Comparison of ENCODE assay signal across 16 cellular contexts in genomic region chr10:80539421-80539999, GRCh38. TPM values are rescaled to one million over a fixed set of nuclear protein-coding genes. Genes with fewer than 3 reads are reported as not detected.
DNase-seq lines count a peak whose midpoint lies in the region; ATAC-seq and TF ChIP-seq lines count a peak whose summit lies in the region.
"Had no signal": no experiment of that assay in that cellular context is flagged by ENCODE, and none has a peak within 500 bp of the region (broad histone marks: within the 10 kb centered on the region; RNA-seq: fewer than 3 reads in every experiment).

No MANE protein-coding gene starts in this region.

- H3K9ac ChIP-seq in endodermal cell (ENCODE audit: extremely low read depth, low read length, poor library complexity, severe bottlenecking): no peak overlapping the region
- H3K9ac ChIP-seq: parathyroid adenoma had no signal

- in situ Hi-C loops in transverse colon (cut with MboI; ENCODE audit: low pct_ligation_motif_present in 1 of 4, low pct_unique_long_range_greater_than_20kb in 1 of 4, low sequenced_read_pairs in 3 of 4): no loop called here

- H3K27ac Mint-ChIP-seq in endodermal cell: no peak overlapping the region

- WGBS in heart right ventricle, 2 donors: 75 to 84% methylated on average over 7 of the region's 7 CpGs
- 89% methylated on average over 3 to 7 of the region's 7 CpGs for WGBS in endodermal cell (ENCODE audit: insufficient coverage in 1 of 2, insufficient read length in 1 of 2), 2 experiments
- WGBS in transverse colon (ENCODE audit: low coverage in 1 of 2), 2 donors: 53% methylated on average over 7 of the region's 7 CpGs; no CpG with 5 or more reads in 1 of the 2 donors

- H3K4me3 Mint-ChIP-seq in endodermal cell: no peak overlapping the region

- H3K27me3 ChIP-seq in heart right ventricle (no peaks in the 10 kb centered on the region), endodermal cell (ENCODE audit: control insufficient read depth, insufficient read depth, low read length, poor library complexity, severe bottlenecking) (no peaks in the 10 kb centered on the region), transverse colon (no peaks in the 10 kb centered on the region)

- peak overlapping the region in 6 of 10 donors; percentile 76 to 86 (median 84) for H3K27ac ChIP-seq in heart right ventricle
- H3K27ac ChIP-seq in endodermal cell (ENCODE audit: low read depth, low read length): no peak overlapping the region
- no peak overlapping the region for H3K27ac ChIP-seq in transverse colon
- H3K27ac ChIP-seq: parathyroid adenoma had no signal

- peaks cover 3% of the 10 kb centered on the region for H3K36me3 Mint-ChIP-seq in endodermal cell (ENCODE audit: low read depth)

- H3K27me3 Mint-ChIP-seq in endodermal cell (ENCODE audit: insufficient read depth): peaks cover 12% of the 10 kb centered on the region

- TF ChIP-seq POLR2A in transverse colon (IDR thresholded peaks at IDR 0.05): no peak

- peaks cover 19% of the 10 kb centered on the region for H3K4me1 Mint-ChIP-seq in endodermal cell

- no peak for ATAC-seq in heart right ventricle
- no peak for ATAC-seq in Right ventricle myocardium superior (ENCODE audit: poor library complexity)
- ATAC-seq in HG03432 (IDR thresholded peaks at IDR 0.05; ENCODE audit: unreplicated experiment): peak; percentile 29
- no peak for ATAC-seq in HG03095 (IDR thresholded peaks at IDR 0.05; ENCODE audit: unreplicated experiment)
- no peak for ATAC-seq in HG02870 (IDR thresholded peaks at IDR 0.05; ENCODE audit: unreplicated experiment)

- H3K4me3 ChIP-seq in heart right ventricle (no peak overlapping the region), endodermal cell (ENCODE audit: low read length) (no peak overlapping the region), transverse colon (no peak overlapping the region)

- TF ChIP-seq CTCF in heart right ventricle (IDR thresholded peaks at IDR 0.05) (no peak), endodermal cell (conservative IDR thresholded peaks at IDR 0.05) (no peak), transverse colon (IDR thresholded peaks at IDR 0.05) (no peak)

- H3K9me3 ChIP-seq in heart right ventricle (no peaks in the 10 kb centered on the region), endodermal cell (ENCODE audit: control insufficient read depth, low read length) (no peaks in the 10 kb centered on the region), transverse colon (no peaks in the 10 kb centered on the region)

- intact Hi-C loops in heart right ventricle (cut with DNase I): loop anchor here in 1 of 10 donors (5.0 kb wide), 1 partner anchor 43 kb away; no protein-coding TSS in a partner anchor
- intact Hi-C loops in Right ventricle myocardium superior (cut with DNase I): no loop called here
- intact Hi-C loops in transverse colon (cut with DNase I; ENCODE audit: low total_unique reads): no loop called here

- TF ChIP-seq EP300 in transverse colon (IDR thresholded peaks at IDR 0.05; ENCODE audit: low read depth): no peak

- peaks cover 0 to 55% (median 28%) of the 10 kb centered on the region in 9 donors for H3K4me1 ChIP-seq in heart right ventricle
- peaks cover 14% of the 10 kb centered on the region for H3K4me1 ChIP-seq in endodermal cell (ENCODE audit: control insufficient read depth, insufficient read depth, low read length)
- H3K4me1 ChIP-seq in transverse colon: peaks cover 0 to 7% (median 3%) of the 10 kb centered on the region in 4 donors
- H3K4me1 ChIP-seq: parathyroid adenoma had no signal

- DNase-seq in heart right ventricle: no peak
- DNase-seq in Right ventricle myocardium superior: no peak
- DNase-seq in endodermal cell: peak; percentile 27
- peak; percentile 8 for DNase-seq in transverse colon
- no peak for DNase-seq in NK-92 (lab: John Stamatoyannopoulos, UW; ENCODE audit: unreplicated experiment)
- DNase-seq: activated CD4-positive, alpha-beta T cell treated with anti-CD3 and anti-CD28 coated beads for 48 hours; DMS153; foreskin melanocyte; midbrain; MM.1S; stimulated activated CD4-positive, alpha-beta T cell treated with anti-CD3 and anti-CD28 coated beads, Interleukin-15, amount 100 ng/mL, for 24 hours had no signal

- H3K36me3 ChIP-seq in heart right ventricle: no peaks in the 10 kb centered on the region
- no peaks in the 10 kb centered on the region for H3K36me3 ChIP-seq in endodermal cell (ENCODE audit: control insufficient read depth, insufficient read depth, low read length)
- no peaks in the 10 kb centered on the region for H3K36me3 ChIP-seq in transverse colon

- H3K9me3 Mint-ChIP-seq in endodermal cell: peaks cover 13% of the 10 kb centered on the region

RNA-seq across cellular contexts. Expression of gene SH2D4B, which starts 1.8 kb away (rescaled TPM):
- not detected for total RNA-seq in heart right ventricle
- polyA plus RNA-seq in heart right ventricle: not detected
- not detected for total RNA-seq in Right ventricle myocardium superior
- under 1 TPM in 1 of 2 donors, not detected in 1; 0.13 TPM for total RNA-seq in endodermal cell
- polyA plus RNA-seq in endodermal cell (2013, experiment 1 of 2): not detected
- polyA plus RNA-seq in endodermal cell (2013, experiment 2 of 2): 0.33 TPM
- total RNA-seq in transverse colon: under 1 TPM in 1 of 4 donors, not detected in 3; 0.32 TPM
- total RNA-seq: ureter had no signal

Comparison
In these comparisons a context has a peak if more than half of its experiments do, and no peak if none do; other contexts are left out.
1. DNase-seq: peak in endodermal cell (single experiment) and transverse colon (single experiment); none in heart right ventricle (0 of 2), Right ventricle myocardium superior (single experiment) and NK-92 (single experiment).
2. H3K27ac ChIP-seq: peak in heart right ventricle (6 of 10); none in endodermal cell (single experiment) and transverse colon (0 of 4).